ENCODE assay signal across 19 cellular contexts in genomic region chr22:27583930-27584329, GRCh38.
"Had no signal": no experiment of that assay in that cellular context is flagged by ENCODE, and none has a peak within 500 bp of the region (broad histone marks: within the 10 kb centered on the region; RNA-seq: fewer than 3 reads in every experiment).

No MANE protein-coding gene starts in this region.

- H3K9me3 ChIP-seq: esophagus muscularis mucosa, left ventricle myocardium inferior, lower lobe of right lung, stomach had no signal

- H3K4me3 ChIP-seq: coronary artery, dorsolateral prefrontal cortex, esophagus muscularis mucosa, left ventricle myocardium inferior, lower lobe of right lung, stomach had no signal

- H3K36me3 ChIP-seq: esophagus muscularis mucosa, left ventricle myocardium inferior, lower lobe of right lung, stomach had no signal

- H3K4me1 ChIP-seq: lower lobe of right lung had no signal

- ATAC-seq: left cardiac atrium; lower lobe of right lung; natural killer cell treated with Interleukin-12 subunit alpha and Interleukin-12 subunit beta and Interleukin-15 and Interleukin-18, amount 100 ng/mL, for 72 hours; sciatic nerve; stimulated activated naive B cell treated with anti-CD40 and anti-IgM and Interleukin-4, amounts not matched to agents 10 μg/mL and 1 μg/mL and 100 μg/mL, for 72 hours had no signal

- DNase-seq: central memory CD4-positive, alpha-beta T cell; dorsolateral prefrontal cortex; effector CD8-positive, alpha-beta T cell; immature natural killer cell; kidney; left cardiac atrium; left ventricle myocardium inferior; lower lobe of right lung; mesenchymal stem cell; midbrain; stimulated activated CD4-positive, alpha-beta T cell treated with anti-CD3 and anti-CD28 coated beads, Interleukin-2, amount 100 ng/mL, for 24 hours; stimulated activated CD4-positive, alpha-beta T cell treated with anti-CD3 and anti-CD28 coated beads, Interleukin-4, amount 100 ng/mL, for 4 hours; stimulated activated naive B cell treated with anti-CD40 and anti-IgM and Interleukin-4, amounts not matched to agents 10 μg/mL and 1 μg/mL and 100 μg/mL, for 72 hours; stomach; substantia nigra had no signal

- H3K27ac ChIP-seq: coronary artery, dorsolateral prefrontal cortex, left ventricle myocardium inferior, lower lobe of right lung, stomach had no signal

- H3K27me3 ChIP-seq: dorsolateral prefrontal cortex, esophagus muscularis mucosa, stomach had no signal
